18 cellular contexts compared by ENCODE assay signal in genomic region chr10:108801775-108802516, GRCh38.
DNase-seq lines count a peak whose midpoint lies in the region; ATAC-seq and TF ChIP-seq lines count a peak whose summit lies in the region.
"Had no signal": no experiment of that assay in that cellular context is flagged by ENCODE, and none has a peak within 500 bp of the region (broad histone marks: within the 10 kb centered on the region; RNA-seq: fewer than 3 reads in every experiment).

No MANE protein-coding gene starts in this region.

- intact Hi-C loops in PC-3 (cut with micrococcal nuclease), result no loop called here
- intact Hi-C loops in head of caudate nucleus (cut with DNase I), result no loop called here

- H3K9me2 ChIP-seq in PC-3 (replicated peaks; ENCODE audit: low read length), result no peaks in the 10 kb centered on the region

- H3K4me1 ChIP-seq in PC-3 (ENCODE audit: insufficient read depth, low read length) (peaks cover 19% of the 10 kb centered on the region), mesenchymal stem cell (ENCODE audit: control insufficient read depth, insufficient read depth, low read depth, low read length) (no peaks in the 10 kb centered on the region)
- H3K4me1 ChIP-seq: psoas muscle had no signal

- H3F3A ChIP-seq in PC-3 (ENCODE audit: low read length, unreplicated experiment), result peaks cover 8% of the 10 kb centered on the region

- POLR2A ChIA-PET in PC-3 (lab: Charles Lee; ENCODE audit: unreplicated experiment), result no interaction called here

- no peaks in the 10 kb centered on the region for H3K79me2 ChIP-seq in PC-3 (ENCODE audit: low read length)

- H3K36me3 ChIP-seq in PC-3 (ENCODE audit: low read depth, low read length) (no peaks in the 10 kb centered on the region; the same call in 1 of the 2 replicates), mesenchymal stem cell (ENCODE audit: control insufficient read depth in 1 of 2, insufficient read depth in 2 of 2, low read depth in 1 of 2, low read length in 2 of 2) (no peaks in the 10 kb centered on the region)

- ATAC-seq in PC-3 (no peak; the same call in 1 of the 2 replicates), GM21737 (IDR thresholded peaks at IDR 0.05; ENCODE audit: unreplicated experiment) (no peak)
- ATAC-seq: left lobe of liver, psoas muscle had no signal

- H2BK120ac ChIP-seq in mesenchymal stem cell (ENCODE audit: low read depth, low read length), result no peak overlapping the region

- H2BK15ac ChIP-seq in mesenchymal stem cell (ENCODE audit: low read depth, poor library complexity, severe bottlenecking), result no peak overlapping the region

- H3K9me3 ChIP-seq in PC-3 (ENCODE audit: low read length), result no peaks in the 10 kb centered on the region
- H3K9me3 ChIP-seq in mesenchymal stem cell (ENCODE audit: control insufficient read depth, low read length), result no peaks in the 10 kb centered on the region
- H3K9me3 ChIP-seq: psoas muscle had no signal

- peak overlapping the region; percentile 54 to 92 for H2BK12ac ChIP-seq in mesenchymal stem cell (ENCODE audit: low read length in 2 of 2)

- peak overlapping the region in 1 of 2 experiments; percentile 59 for H3K4ac ChIP-seq in mesenchymal stem cell (ENCODE audit: low read depth in 1 of 2, low read length in 2 of 2)

- TF ChIP-seq CTCF in AG10803 (conservative IDR thresholded peaks at IDR 0.05; ENCODE audit: low read length) (no peak), PC-3 (conservative IDR thresholded peaks at IDR 0.05; ENCODE audit: low read depth, low read length) (no peak)

- no peak overlapping the region for H4K91ac ChIP-seq in mesenchymal stem cell (ENCODE audit: low read length)

- H3K79me1 ChIP-seq in mesenchymal stem cell (replicated peaks; ENCODE audit: low read length, poor library complexity, severe bottlenecking), result no peaks in the 10 kb centered on the region

- H3K4me2 ChIP-seq in PC-3 (ENCODE audit: low read length) (no peak overlapping the region), mesenchymal stem cell (ENCODE audit: low read length, poor library complexity, severe bottlenecking) (no peak overlapping the region)

- no peaks in the 10 kb centered on the region for H3K27me3 ChIP-seq in PC-3 (ENCODE audit: low read length)
- no peaks in the 10 kb centered on the region for H3K27me3 ChIP-seq in mesenchymal stem cell (ENCODE audit: control insufficient read depth in 1 of 2, insufficient read depth in 1 of 2, low read length in 2 of 2)

- DNase-seq in AG10803 (ENCODE audit: low read depth), result peak; percentile 71
- peak; percentile 52 for DNase-seq in PC-3
- DNase-seq in dedifferentiated amniotic fluid mesenchymal stem cell (ENCODE audit: extremely low spot score), result peak; percentile 38
- DNase-seq in mesenchymal stem cell, result peak; percentile 65
- DNase-seq in HuH-7.5 (ENCODE audit: low spot score), result no peak
- DNase-seq in head of caudate nucleus, result no peak
- no peak for DNase-seq in DMS 273 (lab: John Stamatoyannopoulos, UW; ENCODE audit: unreplicated experiment)
- DNase-seq: activated CD4-positive, alpha-beta T cell treated with anti-CD3 and anti-CD28 coated beads for 48 hours; DMS79; endodermal cell; foreskin melanocyte; Kasumi-1; NCI-H1417 treated with DMSO at 0.1 percent for 48 hours; NCI-H524 treated with DMSO at 0.1 percent for 48 hours; psoas muscle; substantia nigra had no signal

- no peaks in the 10 kb centered on the region for H4K20me1 ChIP-seq in PC-3 (ENCODE audit: low read length)

- H3K9ac ChIP-seq in PC-3 (ENCODE audit: low read length), result no peak overlapping the region
- H3K9ac ChIP-seq in mesenchymal stem cell (ENCODE audit: low read length), result no peak overlapping the region

- H3K23ac ChIP-seq in mesenchymal stem cell (ENCODE audit: low read length in 2 of 2), result no peak overlapping the region

- no peak overlapping the region for H2AK5ac ChIP-seq in mesenchymal stem cell (ENCODE audit: low read length, severe bottlenecking)

- no peak overlapping the region for H2BK5ac ChIP-seq in mesenchymal stem cell (ENCODE audit: low read depth, low read length, poor library complexity, severe bottlenecking)

- H3K27ac ChIP-seq in PC-3 (ENCODE audit: low read length) (no peak overlapping the region), mesenchymal stem cell (ENCODE audit: low read length, poor library complexity, severe bottlenecking) (no peak overlapping the region)
- H3K27ac ChIP-seq: psoas muscle had no signal

- H3K14ac ChIP-seq in mesenchymal stem cell (ENCODE audit: low read length in 2 of 2), result no peak overlapping the region

- H2AFZ ChIP-seq in PC-3 (ENCODE audit: low read length) (no peak overlapping the region), mesenchymal stem cell (ENCODE audit: low read depth, low read length) (no peak overlapping the region)

- H3K4me3 ChIP-seq in AG10803 (ENCODE audit: low read length) (no peak overlapping the region), PC-3 (ENCODE audit: low read length) (no peak overlapping the region), mesenchymal stem cell (ENCODE audit: insufficient read depth in 1 of 2, low read depth in 1 of 2, low read length in 2 of 2) (no peak overlapping the region)
- H3K4me3 ChIP-seq: psoas muscle had no signal

- CTCF ChIA-PET in PC-3 (lab: Charles Lee), result no interaction called here

- H4K8ac ChIP-seq in mesenchymal stem cell (ENCODE audit: low read length), result no peak overlapping the region

- peak overlapping the region; percentile 8 to 84 for H3K18ac ChIP-seq in mesenchymal stem cell (ENCODE audit: low read depth in 1 of 2, low read length in 2 of 2)

- BruUV-seq in PC-3 (replicated peaks; lab: Mats Ljungman, UMichigan), result no TSS peak

Comparison
In these comparisons a context has a peak if more than half of its experiments do, and no peak if none do; other contexts are left out.
1. DNase-seq: peak in AG10803 (single experiment), PC-3 (single experiment), dedifferentiated amniotic fluid mesenchymal stem cell (single experiment) and mesenchymal stem cell (single experiment); none in HuH-7.5 (single experiment), head of caudate nucleus (0 of 42) and DMS 273 (single experiment).